Comparison of ENCODE assay signal across 19 cellular contexts in genomic region chr4:167238226-167238625, GRCh38. TPM values are rescaled to one million over a fixed set of nuclear protein-coding genes. Genes with fewer than 3 reads are reported as not detected.
"Had no signal": no experiment of that assay in that cellular context is flagged by ENCODE, and none has a peak within 500 bp of the region (broad histone marks: within the 10 kb centered on the region; RNA-seq: fewer than 3 reads in every experiment).

No MANE protein-coding gene starts in this region.

- DNase-seq: effector memory CD8-positive, alpha-beta T cell; foreskin melanocyte; heart right ventricle; immature natural killer cell; kidney; left cardiac atrium; left ventricle myocardium inferior; lower lobe of right lung; midbrain; occipital lobe; pancreas; right cardiac atrium; small intestine; stimulated activated CD4-positive, alpha-beta T cell treated with anti-CD3 and anti-CD28 coated beads, Interleukin-12 subunit alpha, Interleukin-12 subunit beta, amount 100 ng/mL, for 4 hours; stimulated activated naive CD4-positive, alpha-beta T cell; stomach; upper lobe of left lung; uterus had no signal

- H3K4me3 ChIP-seq: heart right ventricle, left ventricle myocardium inferior, lower lobe of right lung, pancreas, stomach, upper lobe of left lung, uterus had no signal

- FAIRE-seq: kidney, pancreas, small intestine had no signal

- H3K27ac ChIP-seq: heart right ventricle, left ventricle myocardium inferior, lower lobe of right lung, pancreas, stomach, upper lobe of left lung, uterus had no signal

- H3K36me3 ChIP-seq: heart right ventricle, left ventricle myocardium inferior, lower lobe of right lung, pancreas, stomach, upper lobe of left lung had no signal

- H3K4me1 ChIP-seq: pancreas, uterus had no signal

- H3K9me3 ChIP-seq: left ventricle myocardium inferior, lower lobe of right lung, upper lobe of left lung, uterus had no signal

- ATAC-seq: effector memory CD8-positive, alpha-beta T cell; heart right ventricle; left cardiac atrium; lower lobe of right lung; natural killer cell treated with Interleukin-12 subunit alpha and Interleukin-12 subunit beta and Interleukin-15 and Interleukin-18, amount 100 ng/mL, for 72 hours; pancreas; right cardiac atrium had no signal

RNA-seq across cellular contexts. Expression of gene SPOCK3, which starts 3.9 kb away (rescaled TPM):
- total RNA-seq: left cardiac atrium; natural killer cell treated with Interleukin-12 subunit alpha and Interleukin-12 subunit beta and Interleukin-15 and Interleukin-18, amount 100 ng/mL, for 72 hours; right cardiac atrium had no signal
- polyA plus RNA-seq: heart right ventricle, immature natural killer cell had no signal
